8 cellular contexts compared by ENCODE assay signal in genomic region chr1:2546515-2547209, GRCh38. TPM values are rescaled to one million over a fixed set of nuclear protein-coding genes. Genes with fewer than 3 reads are reported as not detected.
A peak's percentile ranks its signal among the peaks of the same experiment; 100 is the strongest.
DNase-seq lines count a peak whose midpoint lies in the region; ATAC-seq, FAIRE-seq and TF ChIP-seq lines count a peak whose summit lies in the region.

No MANE protein-coding gene starts in this region.

- FAIRE-seq in H54 (lab: Jason Lieb, UNC): peak; percentile 53

- CTCF ChIA-PET in T-cell (lab: Charles Lee): interaction anchor here in 1 of 2 donors (0.6 to 1.1 kb wide), 4 partner anchors 13 to 39 kb away, joined by 3 to 5 read pairs (median 4); partner anchors contain the start of gene PRXL2B

- no peaks in the 10 kb centered on the region for H3K9me3 ChIP-seq in right atrium auricular region

- peaks cover 0 to 65% of the 10 kb centered on the region in 2 donors for H3K4me1 ChIP-seq in right atrium auricular region

- TF ChIP-seq CTCF in right atrium auricular region (IDR thresholded peaks at IDR 0.05): no peak

- peak overlapping the region; percentile 92 to 94 for H3K27ac ChIP-seq in right atrium auricular region

- peak; percentile 44; the same call in 1 of the 2 replicates for TF ChIP-seq POLR2A in H54 (IDR thresholded peaks at IDR 0.05; ENCODE audit: low read depth, low read length)

- H3K9me3 Mint-ChIP-seq in T-cell: no peaks in the 10 kb centered on the region

- peaks cover 0 to 2% of the 10 kb centered on the region in 2 donors for H3K27me3 Mint-ChIP-seq in T-cell

- peak; percentile 50 to 63 (median 61) for ATAC-seq in T-cell (replicated peaks in 1 of 4)

- peak overlapping the region; percentile 47 to 63 for H3K4me3 ChIP-seq in right atrium auricular region

- peak overlapping the region; percentile 98 for H3K27ac Mint-ChIP-seq in T-cell

- peak; percentile 89 for DNase-seq in EH (ENCODE audit: low read depth)
- peak; percentile 93 for DNase-seq in H54 (ENCODE audit: insufficient read length, low spot score)
- peak; percentile 75 for DNase-seq in M059J (ENCODE audit: low read depth)
- DNase-seq in T-cell: peak; percentile 66 to 87 (median 80)
- peak; percentile 28 for DNase-seq in amniotic stem cell (lab: John Stamatoyannopoulos, UW)
- peak; percentile 91 for DNase-seq in right atrium auricular region (ENCODE audit: low spot score)
- DNase-seq in pulmonary artery endothelial cell (ENCODE audit: low read depth, low spot score): peak; percentile 29
- DNase-seq in GOT3 (lab: John Stamatoyannopoulos, UW): no peak

- H3K36me3 Mint-ChIP-seq in T-cell: no peaks in the 10 kb centered on the region

- no peaks in the 10 kb centered on the region for H3K36me3 ChIP-seq in right atrium auricular region

- H3K4me3 Mint-ChIP-seq in T-cell: peak overlapping the region; percentile 80 to 92 (median 91)

- POLR2A ChIA-PET in T-cell (lab: Charles Lee): interaction anchor here in 1 of 2 donors (0.9 to 1.2 kb wide), 4 partner anchors 9 to 319 kb away, joined by 3 to 7 read pairs (median 5); partner anchors contain the start of genes PANK4 and TNFRSF14

- H3K27me3 ChIP-seq in right atrium auricular region: no peaks in the 10 kb centered on the region

- H3K4me1 Mint-ChIP-seq in T-cell: peaks cover 16 to 47% (median 39%) of the 10 kb centered on the region in 3 donors

RNA-seq across cellular contexts. Expression of gene TNFRSF14, which starts 9.5 kb away (rescaled TPM):
- total RNA-seq in M059J (2014; rRNA removed; shearing (Covaris generic)): 4.6 and 13.9 TPM in 2 replicates
- 100 to 1,000 TPM; 163 to 214 (median 211) TPM for total RNA-seq in T-cell
- 10 to 100 TPM in 1 of 2 donors, 1 to 10 TPM in 1; 9.2 to 14.5 TPM for total RNA-seq in right atrium auricular region
- 25.5 and 41.0 TPM in 2 replicates for total RNA-seq in pulmonary artery endothelial cell

RNA-seq across cellular contexts. Expression of gene HES5, which starts 16.6 kb away (rescaled TPM):
- total RNA-seq in M059J (2014; rRNA removed; shearing (Covaris generic)): 1.6 TPM in 1 of 2 replicates, not detected in the other
- total RNA-seq in T-cell (not detected), right atrium auricular region (not detected), pulmonary artery endothelial cell (not detected in 2 replicates)

RNA-seq across cellular contexts. Expression of gene PANK4, which starts 20.3 kb away (rescaled TPM):
- 9.0 and 18.0 TPM in 2 replicates for total RNA-seq in M059J (2014; rRNA removed; shearing (Covaris generic))
- total RNA-seq in T-cell (100 to 1,000 TPM in 3 of 5 donors, 10 to 100 TPM in 2; 51.0 to 128 (median 119) TPM), right atrium auricular region (10 to 100 TPM; 27.0 to 41.5 TPM), pulmonary artery endothelial cell (22.4 and 28.4 TPM in 2 replicates)

RNA-seq across cellular contexts. Expression of gene PRXL2B, which starts 39.9 kb away (rescaled TPM):
- 12.9 and 17.2 TPM in 2 replicates for total RNA-seq in M059J (2014; rRNA removed; shearing (Covaris generic))
- total RNA-seq in T-cell (10 to 100 TPM; 17.3 to 37.6 (median 35.3) TPM), right atrium auricular region (1 to 10 TPM; 6.4 to 6.8 TPM), pulmonary artery endothelial cell (29.9 and 36.0 TPM in 2 replicates)
